In the genomic region with DNA sequence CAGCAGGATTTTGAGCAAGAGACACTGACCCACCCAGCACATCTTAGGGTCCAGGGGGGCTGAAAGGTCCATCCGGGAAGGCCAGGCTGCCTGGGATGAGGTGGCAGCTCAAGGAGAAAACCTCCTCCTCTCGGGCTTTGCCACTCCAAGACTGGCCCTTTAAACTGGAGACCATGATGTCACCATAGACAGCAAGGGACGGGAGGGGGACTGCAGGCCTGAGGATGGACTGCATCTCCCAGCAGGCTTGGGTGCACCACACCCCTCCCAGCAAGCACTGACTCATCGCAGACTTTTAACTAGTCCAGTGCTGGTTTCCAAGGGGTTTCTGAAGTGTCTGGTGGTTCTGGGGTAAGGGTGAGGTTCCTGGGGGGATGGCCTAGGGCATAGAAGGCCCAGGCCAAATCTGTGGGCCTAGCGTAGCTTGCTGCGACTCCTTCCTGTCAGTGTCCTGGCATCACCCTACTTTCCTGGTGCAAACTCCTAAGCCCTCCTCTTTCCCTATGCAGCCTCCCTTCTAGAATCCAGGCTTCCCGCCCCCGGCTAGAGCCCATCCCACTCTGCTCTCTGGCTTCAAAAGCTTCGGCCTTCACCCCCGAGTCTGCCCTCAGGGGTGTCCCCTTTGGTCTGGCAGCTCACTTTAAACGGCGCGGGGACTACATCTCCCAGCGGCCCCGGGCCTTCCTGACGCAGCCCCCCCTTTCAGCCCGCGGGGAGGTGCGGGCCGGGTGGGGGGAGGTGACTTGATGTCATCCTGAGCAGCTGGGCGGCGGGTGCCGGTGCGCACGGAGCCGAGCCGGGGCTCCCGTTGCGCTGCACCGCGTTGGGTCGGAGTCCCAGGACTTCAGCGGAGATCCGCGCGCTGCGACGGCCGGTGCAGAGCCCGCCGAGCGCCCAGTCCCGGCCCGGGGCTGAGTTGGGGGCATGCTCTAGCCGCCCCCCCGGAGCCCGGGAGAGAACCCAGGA, we compare ENCODE assay signal across 1 cellular context.
TF ChIP-seq lines count a peak whose summit lies in the region.

A gene (plus strand): TSS at position 746 of the 966 bp plus-strand sequence. CDS start 1,046 bp downstream, outside the sequence.

TF ChIP-seq in HepG2, 621 proteins besides CTCF, POLR2A, EP300 and RAD21 (continued from another document and continues in another):
- TF ChIP-seq, protein P1, sequence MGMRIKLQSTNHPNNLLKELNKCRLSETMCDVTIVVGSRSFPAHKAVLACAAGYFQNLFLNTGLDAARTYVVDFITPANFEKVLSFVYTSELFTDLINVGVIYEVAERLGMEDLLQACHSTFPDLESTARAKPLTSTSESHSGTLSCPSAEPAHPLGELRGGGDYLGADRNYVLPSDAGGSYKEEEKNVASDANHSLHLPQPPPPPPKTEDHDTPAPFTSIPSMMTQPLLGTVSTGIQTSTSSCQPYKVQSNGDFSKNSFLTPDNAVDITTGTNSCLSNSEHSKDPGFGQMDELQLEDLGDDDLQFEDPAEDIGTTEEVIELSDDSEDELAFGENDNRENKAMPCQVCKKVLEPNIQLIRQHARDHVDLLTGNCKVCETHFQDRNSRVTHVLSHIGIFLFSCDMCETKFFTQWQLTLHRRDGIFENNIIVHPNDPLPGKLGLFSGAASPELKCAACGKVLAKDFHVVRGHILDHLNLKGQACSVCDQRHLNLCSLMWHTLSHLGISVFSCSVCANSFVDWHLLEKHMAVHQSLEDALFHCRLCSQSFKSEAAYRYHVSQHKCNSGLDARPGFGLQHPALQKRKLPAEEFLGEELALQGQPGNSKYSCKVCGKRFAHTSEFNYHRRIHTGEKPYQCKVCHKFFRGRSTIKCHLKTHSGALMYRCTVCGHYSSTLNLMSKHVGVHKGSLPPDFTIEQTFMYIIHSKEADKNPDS (CRISPR knock-in tag; IDR thresholded peaks at IDR 0.05), result no peak
- TF ChIP-seq, protein P2, sequence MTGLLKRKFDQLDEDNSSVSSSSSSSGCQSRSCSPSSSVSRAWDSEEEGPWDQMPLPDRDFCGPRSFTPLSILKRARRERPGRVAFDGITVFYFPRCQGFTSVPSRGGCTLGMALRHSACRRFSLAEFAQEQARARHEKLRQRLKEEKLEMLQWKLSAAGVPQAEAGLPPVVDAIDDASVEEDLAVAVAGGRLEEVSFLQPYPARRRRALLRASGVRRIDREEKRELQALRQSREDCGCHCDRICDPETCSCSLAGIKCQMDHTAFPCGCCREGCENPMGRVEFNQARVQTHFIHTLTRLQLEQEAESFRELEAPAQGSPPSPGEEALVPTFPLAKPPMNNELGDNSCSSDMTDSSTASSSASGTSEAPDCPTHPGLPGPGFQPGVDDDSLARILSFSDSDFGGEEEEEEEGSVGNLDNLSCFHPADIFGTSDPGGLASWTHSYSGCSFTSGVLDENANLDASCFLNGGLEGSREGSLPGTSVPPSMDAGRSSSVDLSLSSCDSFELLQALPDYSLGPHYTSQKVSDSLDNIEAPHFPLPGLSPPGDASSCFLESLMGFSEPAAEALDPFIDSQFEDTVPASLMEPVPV (CRISPR knock-in tag; IDR thresholded peaks at IDR 0.05), result no peak
- TF ChIP-seq GATA4 (IDR thresholded peaks at IDR 0.05; ENCODE audit: borderline replicate concordance, low read depth) (no peak), MTA3 (CRISPR knock-in tag; IDR thresholded peaks at IDR 0.05) (no peak), ZNF7 (CRISPR knock-in tag; IDR thresholded peaks at IDR 0.05) (no peak), ZNF720 (CRISPR knock-in tag; IDR thresholded peaks at IDR 0.05) (no peak), ZNF496 (CRISPR knock-in tag; IDR thresholded peaks at IDR 0.05; ENCODE audit: insufficient replicate concordance) (no peak), KDM2A (CRISPR knock-in tag; IDR thresholded peaks at IDR 0.05; ENCODE audit: borderline replicate concordance, low read depth) (peak; percentile 82), ZNF672 (CRISPR knock-in tag; IDR thresholded peaks at IDR 0.05) (no peak), ZNF703 (CRISPR knock-in tag; IDR thresholded peaks at IDR 0.05; ENCODE audit: borderline replicate concordance) (no peak), NCOA5 (CRISPR knock-in tag; IDR thresholded peaks at IDR 0.05) (no peak), PHF8 (CRISPR knock-in tag; IDR thresholded peaks at IDR 0.05) (peak; percentile 48; the same call in 1 of the 2 replicates), NFE2 (CRISPR knock-in tag; IDR thresholded peaks at IDR 0.05) (no peak), KDM6A (CRISPR knock-in tag; IDR thresholded peaks at IDR 0.05; ENCODE audit: low read depth) (no peak), ZFP36L1 (CRISPR knock-in tag; IDR thresholded peaks at IDR 0.05) (no peak), ZBTB8A (CRISPR knock-in tag; IDR thresholded peaks at IDR 0.05; ENCODE audit: borderline replicate concordance, low read depth) (no peak), NR2F6 (IDR thresholded peaks at IDR 0.05) (no peak), NR2F6 (CRISPR knock-in tag; IDR thresholded peaks at IDR 0.05) (peak; percentile 33; the same call in 1 of the 2 replicates)
- TF ChIP-seq, protein P3, sequence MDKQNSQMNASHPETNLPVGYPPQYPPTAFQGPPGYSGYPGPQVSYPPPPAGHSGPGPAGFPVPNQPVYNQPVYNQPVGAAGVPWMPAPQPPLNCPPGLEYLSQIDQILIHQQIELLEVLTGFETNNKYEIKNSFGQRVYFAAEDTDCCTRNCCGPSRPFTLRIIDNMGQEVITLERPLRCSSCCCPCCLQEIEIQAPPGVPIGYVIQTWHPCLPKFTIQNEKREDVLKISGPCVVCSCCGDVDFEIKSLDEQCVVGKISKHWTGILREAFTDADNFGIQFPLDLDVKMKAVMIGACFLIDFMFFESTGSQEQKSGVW (CRISPR knock-in tag; IDR thresholded peaks at IDR 0.05; ENCODE audit: borderline replicate concordance), result no peak
- TF ChIP-seq, protein P4, sequence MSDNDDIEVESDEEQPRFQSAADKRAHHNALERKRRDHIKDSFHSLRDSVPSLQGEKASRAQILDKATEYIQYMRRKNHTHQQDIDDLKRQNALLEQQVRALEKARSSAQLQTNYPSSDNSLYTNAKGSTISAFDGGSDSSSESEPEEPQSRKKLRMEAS (IDR thresholded peaks at IDR 0.05), result peak; percentile 43
- TF ChIP-seq, protein P5, sequence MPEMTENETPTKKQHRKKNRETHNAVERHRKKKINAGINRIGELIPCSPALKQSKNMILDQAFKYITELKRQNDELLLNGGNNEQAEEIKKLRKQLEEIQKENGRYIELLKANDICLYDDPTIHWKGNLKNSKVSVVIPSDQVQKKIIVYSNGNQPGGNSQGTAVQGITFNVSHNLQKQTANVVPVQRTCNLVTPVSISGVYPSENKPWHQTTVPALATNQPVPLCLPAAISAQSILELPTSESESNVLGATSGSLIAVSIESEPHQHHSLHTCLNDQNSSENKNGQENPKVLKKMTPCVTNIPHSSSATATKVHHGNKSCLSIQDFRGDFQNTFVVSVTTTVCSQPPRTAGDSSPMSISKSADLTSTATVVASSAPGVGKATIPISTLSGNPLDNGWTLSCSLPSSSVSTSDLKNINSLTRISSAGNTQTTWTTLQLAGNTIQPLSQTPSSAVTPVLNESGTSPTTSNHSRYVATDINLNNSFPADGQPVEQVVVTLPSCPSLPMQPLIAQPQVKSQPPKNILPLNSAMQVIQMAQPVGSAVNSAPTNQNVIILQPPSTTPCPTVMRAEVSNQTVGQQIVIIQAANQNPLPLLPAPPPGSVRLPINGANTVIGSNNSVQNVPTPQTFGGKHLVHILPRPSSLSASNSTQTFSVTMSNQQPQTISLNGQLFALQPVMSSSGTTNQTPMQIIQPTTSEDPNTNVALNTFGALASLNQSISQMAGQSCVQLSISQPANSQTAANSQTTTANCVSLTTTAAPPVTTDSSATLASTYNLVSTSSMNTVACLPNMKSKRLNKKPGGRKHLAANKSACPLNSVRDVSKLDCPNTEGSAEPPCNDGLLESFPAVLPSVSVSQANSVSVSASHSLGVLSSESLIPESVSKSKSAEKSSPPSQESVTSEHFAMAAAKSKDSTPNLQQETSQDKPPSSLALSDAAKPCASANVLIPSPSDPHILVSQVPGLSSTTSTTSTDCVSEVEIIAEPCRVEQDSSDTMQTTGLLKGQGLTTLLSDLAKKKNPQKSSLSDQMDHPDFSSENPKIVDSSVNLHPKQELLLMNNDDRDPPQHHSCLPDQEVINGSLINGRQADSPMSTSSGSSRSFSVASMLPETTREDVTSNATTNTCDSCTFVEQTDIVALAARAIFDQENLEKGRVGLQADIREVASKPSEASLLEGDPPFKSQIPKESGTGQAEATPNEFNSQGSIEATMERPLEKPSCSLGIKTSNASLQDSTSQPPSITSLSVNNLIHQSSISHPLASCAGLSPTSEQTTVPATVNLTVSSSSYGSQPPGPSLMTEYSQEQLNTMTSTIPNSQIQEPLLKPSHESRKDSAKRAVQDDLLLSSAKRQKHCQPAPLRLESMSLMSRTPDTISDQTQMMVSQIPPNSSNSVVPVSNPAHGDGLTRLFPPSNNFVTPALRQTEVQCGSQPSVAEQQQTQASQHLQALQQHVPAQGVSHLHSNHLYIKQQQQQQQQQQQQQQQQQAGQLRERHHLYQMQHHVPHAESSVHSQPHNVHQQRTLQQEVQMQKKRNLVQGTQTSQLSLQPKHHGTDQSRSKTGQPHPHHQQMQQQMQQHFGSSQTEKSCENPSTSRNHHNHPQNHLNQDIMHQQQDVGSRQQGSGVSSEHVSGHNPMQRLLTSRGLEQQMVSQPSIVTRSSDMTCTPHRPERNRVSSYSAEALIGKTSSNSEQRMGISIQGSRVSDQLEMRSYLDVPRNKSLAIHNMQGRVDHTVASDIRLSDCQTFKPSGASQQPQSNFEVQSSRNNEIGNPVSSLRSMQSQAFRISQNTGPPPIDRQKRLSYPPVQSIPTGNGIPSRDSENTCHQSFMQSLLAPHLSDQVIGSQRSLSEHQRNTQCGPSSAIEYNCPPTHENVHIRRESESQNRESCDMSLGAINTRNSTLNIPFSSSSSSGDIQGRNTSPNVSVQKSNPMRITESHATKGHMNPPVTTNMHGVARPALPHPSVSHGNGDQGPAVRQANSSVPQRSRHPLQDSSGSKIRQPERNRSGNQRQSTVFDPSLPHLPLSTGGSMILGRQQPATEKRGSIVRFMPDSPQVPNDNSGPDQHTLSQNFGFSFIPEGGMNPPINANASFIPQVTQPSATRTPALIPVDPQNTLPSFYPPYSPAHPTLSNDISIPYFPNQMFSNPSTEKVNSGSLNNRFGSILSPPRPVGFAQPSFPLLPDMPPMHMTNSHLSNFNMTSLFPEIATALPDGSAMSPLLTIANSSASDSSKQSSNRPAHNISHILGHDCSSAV (CRISPR knock-in tag; IDR thresholded peaks at IDR 0.05; ENCODE audit: borderline replicate concordance), result no peak
- TF ChIP-seq, protein P6, sequence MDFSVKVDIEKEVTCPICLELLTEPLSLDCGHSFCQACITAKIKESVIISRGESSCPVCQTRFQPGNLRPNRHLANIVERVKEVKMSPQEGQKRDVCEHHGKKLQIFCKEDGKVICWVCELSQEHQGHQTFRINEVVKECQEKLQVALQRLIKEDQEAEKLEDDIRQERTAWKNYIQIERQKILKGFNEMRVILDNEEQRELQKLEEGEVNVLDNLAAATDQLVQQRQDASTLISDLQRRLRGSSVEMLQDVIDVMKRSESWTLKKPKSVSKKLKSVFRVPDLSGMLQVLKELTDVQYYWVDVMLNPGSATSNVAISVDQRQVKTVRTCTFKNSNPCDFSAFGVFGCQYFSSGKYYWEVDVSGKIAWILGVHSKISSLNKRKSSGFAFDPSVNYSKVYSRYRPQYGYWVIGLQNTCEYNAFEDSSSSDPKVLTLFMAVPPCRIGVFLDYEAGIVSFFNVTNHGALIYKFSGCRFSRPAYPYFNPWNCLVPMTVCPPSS (IDR thresholded peaks at IDR 0.05), result no peak
- TF ChIP-seq, protein P7, sequence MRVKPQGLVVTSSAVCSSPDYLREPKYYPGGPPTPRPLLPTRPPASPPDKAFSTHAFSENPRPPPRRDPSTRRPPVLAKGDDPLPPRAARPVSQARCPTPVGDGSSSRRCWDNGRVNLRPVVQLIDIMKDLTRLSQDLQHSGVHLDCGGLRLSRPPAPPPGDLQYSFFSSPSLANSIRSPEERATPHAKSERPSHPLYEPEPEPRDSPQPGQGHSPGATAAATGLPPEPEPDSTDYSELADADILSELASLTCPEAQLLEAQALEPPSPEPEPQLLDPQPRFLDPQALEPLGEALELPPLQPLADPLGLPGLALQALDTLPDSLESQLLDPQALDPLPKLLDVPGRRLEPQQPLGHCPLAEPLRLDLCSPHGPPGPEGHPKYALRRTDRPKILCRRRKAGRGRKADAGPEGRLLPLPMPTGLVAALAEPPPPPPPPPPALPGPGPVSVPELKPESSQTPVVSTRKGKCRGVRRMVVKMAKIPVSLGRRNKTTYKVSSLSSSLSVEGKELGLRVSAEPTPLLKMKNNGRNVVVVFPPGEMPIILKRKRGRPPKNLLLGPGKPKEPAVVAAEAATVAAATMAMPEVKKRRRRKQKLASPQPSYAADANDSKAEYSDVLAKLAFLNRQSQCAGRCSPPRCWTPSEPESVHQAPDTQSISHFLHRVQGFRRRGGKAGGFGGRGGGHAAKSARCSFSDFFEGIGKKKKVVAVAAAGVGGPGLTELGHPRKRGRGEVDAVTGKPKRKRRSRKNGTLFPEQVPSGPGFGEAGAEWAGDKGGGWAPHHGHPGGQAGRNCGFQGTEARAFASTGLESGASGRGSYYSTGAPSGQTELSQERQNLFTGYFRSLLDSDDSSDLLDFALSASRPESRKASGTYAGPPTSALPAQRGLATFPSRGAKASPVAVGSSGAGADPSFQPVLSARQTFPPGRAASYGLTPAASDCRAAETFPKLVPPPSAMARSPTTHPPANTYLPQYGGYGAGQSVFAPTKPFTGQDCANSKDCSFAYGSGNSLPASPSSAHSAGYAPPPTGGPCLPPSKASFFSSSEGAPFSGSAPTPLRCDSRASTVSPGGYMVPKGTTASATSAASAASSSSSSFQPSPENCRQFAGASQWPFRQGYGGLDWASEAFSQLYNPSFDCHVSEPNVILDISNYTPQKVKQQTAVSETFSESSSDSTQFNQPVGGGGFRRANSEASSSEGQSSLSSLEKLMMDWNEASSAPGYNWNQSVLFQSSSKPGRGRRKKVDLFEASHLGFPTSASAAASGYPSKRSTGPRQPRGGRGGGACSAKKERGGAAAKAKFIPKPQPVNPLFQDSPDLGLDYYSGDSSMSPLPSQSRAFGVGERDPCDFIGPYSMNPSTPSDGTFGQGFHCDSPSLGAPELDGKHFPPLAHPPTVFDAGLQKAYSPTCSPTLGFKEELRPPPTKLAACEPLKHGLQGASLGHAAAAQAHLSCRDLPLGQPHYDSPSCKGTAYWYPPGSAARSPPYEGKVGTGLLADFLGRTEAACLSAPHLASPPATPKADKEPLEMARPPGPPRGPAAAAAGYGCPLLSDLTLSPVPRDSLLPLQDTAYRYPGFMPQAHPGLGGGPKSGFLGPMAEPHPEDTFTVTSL (CRISPR knock-in tag; IDR thresholded peaks at IDR 0.05; ENCODE audit: borderline replicate concordance), result no peak
- TF ChIP-seq, protein P8, sequence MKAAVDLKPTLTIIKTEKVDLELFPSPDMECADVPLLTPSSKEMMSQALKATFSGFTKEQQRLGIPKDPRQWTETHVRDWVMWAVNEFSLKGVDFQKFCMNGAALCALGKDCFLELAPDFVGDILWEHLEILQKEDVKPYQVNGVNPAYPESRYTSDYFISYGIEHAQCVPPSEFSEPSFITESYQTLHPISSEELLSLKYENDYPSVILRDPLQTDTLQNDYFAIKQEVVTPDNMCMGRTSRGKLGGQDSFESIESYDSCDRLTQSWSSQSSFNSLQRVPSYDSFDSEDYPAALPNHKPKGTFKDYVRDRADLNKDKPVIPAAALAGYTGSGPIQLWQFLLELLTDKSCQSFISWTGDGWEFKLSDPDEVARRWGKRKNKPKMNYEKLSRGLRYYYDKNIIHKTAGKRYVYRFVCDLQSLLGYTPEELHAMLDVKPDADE (CRISPR knock-in tag; IDR thresholded peaks at IDR 0.05), result no peak
- TF ChIP-seq, protein P9, sequence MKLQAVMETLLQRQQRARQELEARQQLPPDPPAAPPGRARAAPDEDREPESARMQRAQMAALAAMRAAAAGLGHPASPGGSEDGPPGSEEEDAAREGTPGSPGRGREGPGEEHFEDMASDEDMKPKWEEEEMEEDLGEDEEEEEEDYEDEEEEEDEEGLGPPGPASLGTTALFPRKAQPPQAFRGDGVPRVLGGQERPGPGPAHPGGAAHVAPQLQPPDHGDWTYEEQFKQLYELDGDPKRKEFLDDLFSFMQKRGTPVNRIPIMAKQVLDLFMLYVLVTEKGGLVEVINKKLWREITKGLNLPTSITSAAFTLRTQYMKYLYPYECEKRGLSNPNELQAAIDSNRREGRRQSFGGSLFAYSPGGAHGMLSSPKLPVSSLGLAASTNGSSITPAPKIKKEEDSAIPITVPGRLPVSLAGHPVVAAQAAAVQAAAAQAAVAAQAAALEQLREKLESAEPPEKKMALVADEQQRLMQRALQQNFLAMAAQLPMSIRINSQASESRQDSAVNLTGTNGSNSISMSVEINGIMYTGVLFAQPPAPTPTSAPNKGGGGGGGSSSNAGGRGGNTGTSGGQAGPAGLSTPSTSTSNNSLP (IDR thresholded peaks at IDR 0.05; ENCODE audit: low read depth, low read length), result no peak
